21 cellular contexts compared by ENCODE assay signal in the genomic region with DNA sequence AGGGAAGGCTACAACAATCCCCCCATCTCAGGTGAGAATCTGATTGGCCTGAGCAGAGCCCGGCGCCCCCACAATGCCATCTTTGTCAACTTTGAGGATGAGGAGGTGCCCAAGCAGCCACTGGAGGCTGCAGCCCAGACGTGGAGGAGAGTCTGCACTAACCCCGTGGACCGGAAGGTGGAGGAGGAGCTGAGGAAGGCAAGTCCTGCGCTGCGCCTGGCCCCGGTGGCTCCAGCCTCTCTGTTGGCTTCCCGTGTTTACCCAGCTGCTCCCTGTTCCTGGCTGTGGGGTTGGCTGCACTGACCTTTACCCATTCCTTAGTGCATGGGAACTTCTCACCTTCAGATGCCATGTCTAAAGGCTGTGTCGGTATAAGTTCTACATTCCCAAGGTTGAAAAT. TPM values are rescaled to one million over a fixed set of nuclear protein-coding genes. Genes with fewer than 3 reads are reported as not detected.
A peak's percentile ranks its signal among the peaks of the same experiment; 100 is the strongest.
DNase-seq lines count a peak whose midpoint lies in the region; ATAC-seq, FAIRE-seq and TF ChIP-seq lines count a peak whose summit lies in the region.
"Had no signal": no experiment of that assay in that cellular context is flagged by ENCODE, and none has a peak within 500 bp of the region (broad histone marks: within the 10 kb centered on the region; RNA-seq: fewer than 3 reads in every experiment).

No MANE protein-coding gene starts in this region.

- DNase-seq in COLO668 (lab: John Stamatoyannopoulos, UW; ENCODE audit: unreplicated experiment) (peak; percentile 89), NCI-H2196 (lab: John Stamatoyannopoulos, UW; ENCODE audit: unreplicated experiment) (peak; percentile 28), astrocyte (ENCODE audit: low read depth) (no peak), kidney (no peak), LoVo (ENCODE audit: low spot score) (no peak)
- DNase-seq in stimulated activated naive B cell treated with anti-CD40 and anti-IgM and Interleukin-4, amounts not matched to agents 10 μg/mL and 1 μg/mL and 100 μg/mL, for 72 hours: no peak
- DNase-seq in activated CD8-positive, alpha-beta memory T cell treated with anti-CD3 and anti-CD28 coated beads, Interleukin-2, amount 50 U/mL, for 48 hours: no peak
- DNase-seq: activated naive CD8-positive, alpha-beta T cell treated with anti-CD3 and anti-CD28 coated beads, Interleukin-2, amount 10 ng/mL, durations not matched to agents 7 days and 5 days; effector CD8-positive, alpha-beta T cell; immature natural killer cell; lower lobe of right lung; naive B cell; NCI-H1694 treated with DMSO at 0.1 percent for 48 hours; NCI-H524; SIG-M5; stimulated activated CD4-positive, alpha-beta T cell treated with anti-CD3 and anti-CD28 coated beads, Interleukin-4, amount 100 ng/mL, for 24 hours had no signal

- no peak for TF ChIP-seq CTCF in astrocyte (IDR thresholded peaks at IDR 0.05; ENCODE audit: insufficient read depth, low read depth, low read length)
- no peak for TF ChIP-seq CTCF in kidney (IDR thresholded peaks at IDR 0.05; ENCODE audit: borderline replicate concordance, extremely low read depth, insufficient read depth)

- H3K27me3 ChIP-seq in astrocyte (ENCODE audit: insufficient read depth, low read length) (no peaks in the 10 kb centered on the region), mucosa of rectum (ENCODE audit: control insufficient read depth in 2 of 2, insufficient read depth in 2 of 2, low read length in 2 of 2) (no peaks in the 10 kb centered on the region)

- no peaks in the 10 kb centered on the region for H3K4me1 ChIP-seq in astrocyte (ENCODE audit: insufficient read depth, low read length)
- peaks cover 2 to 13% of the 10 kb centered on the region in 2 donors for H3K4me1 ChIP-seq in mucosa of rectum (ENCODE audit: control insufficient read depth in 2 of 2, insufficient read depth in 2 of 2, low read length in 2 of 2)
- H3K4me1 ChIP-seq in kidney (ENCODE audit: control insufficient read depth in 1 of 2, insufficient read depth in 1 of 2, low read depth in 1 of 2, low read length in 2 of 2): no peaks in the 10 kb centered on the region
- H3K4me1 ChIP-seq: lower lobe of right lung, parathyroid adenoma had no signal

- H2AFZ ChIP-seq in astrocyte (ENCODE audit: low read depth, low read length): no peak overlapping the region
- H2AFZ ChIP-seq: parathyroid adenoma had no signal

- H3K36me3 Mint-ChIP-seq in astrocyte (ENCODE audit: low read depth, unreplicated experiment): peaks cover 10% of the 10 kb centered on the region
- peaks cover 59 to 66% of the 10 kb centered on the region in 2 donors for H3K36me3 Mint-ChIP-seq in stimulated activated naive B cell treated with anti-CD40 and anti-IgM and Interleukin-4, amounts not matched to agents 10 μg/mL and 1 μg/mL and 100 μg/mL, for 72 hours

- H4K20me1 ChIP-seq in astrocyte (ENCODE audit: insufficient read depth, low read length): peaks cover 45% of the 10 kb centered on the region

- peaks cover 2% of the 10 kb centered on the region for H3K4me1 Mint-ChIP-seq in astrocyte (ENCODE audit: low read depth, unreplicated experiment)
- H3K4me1 Mint-ChIP-seq in stimulated activated naive B cell treated with anti-CD40 and anti-IgM and Interleukin-4, amounts not matched to agents 10 μg/mL and 1 μg/mL and 100 μg/mL, for 72 hours: no peaks in the 10 kb centered on the region
- H3K4me1 Mint-ChIP-seq: immature natural killer cell had no signal

- no peaks in the 10 kb centered on the region for H3K27me3 Mint-ChIP-seq in astrocyte (ENCODE audit: low read depth, unreplicated experiment)
- no peaks in the 10 kb centered on the region for H3K27me3 Mint-ChIP-seq in stimulated activated naive B cell treated with anti-CD40 and anti-IgM and Interleukin-4, amounts not matched to agents 10 μg/mL and 1 μg/mL and 100 μg/mL, for 72 hours
- H3K27me3 Mint-ChIP-seq: activated naive CD8-positive, alpha-beta T cell treated with anti-CD3 and anti-CD28 coated beads, Interleukin-2, amount 10 ng/mL, durations not matched to agents 7 days and 5 days; naive B cell had no signal

- H3K27ac ChIP-seq in astrocyte (ENCODE audit: low read depth, low read length) (no peak overlapping the region), mucosa of rectum (ENCODE audit: low read depth in 2 of 2, low read length in 2 of 2) (peak overlapping the region; percentile 17 to 38), kidney (ENCODE audit: low read depth in 2 of 2, low read length in 2 of 2) (no peak overlapping the region)
- H3K27ac ChIP-seq: lower lobe of right lung, parathyroid adenoma, VCaP had no signal

- H3K9me3 ChIP-seq in astrocyte (ENCODE audit: insufficient read depth, low read depth, low read length): no peaks in the 10 kb centered on the region
- no peaks in the 10 kb centered on the region for H3K9me3 ChIP-seq in mucosa of rectum (ENCODE audit: control insufficient read depth in 2 of 2, low read length in 2 of 2)
- no peaks in the 10 kb centered on the region for H3K9me3 ChIP-seq in kidney (ENCODE audit: control insufficient read depth in 1 of 2, low read length in 2 of 2)
- H3K9me3 ChIP-seq: lower lobe of right lung had no signal

- no peak overlapping the region for H3K4me2 ChIP-seq in astrocyte (ENCODE audit: low read length)

- peak overlapping the region; percentile 34 for H3K27ac Mint-ChIP-seq in astrocyte (ENCODE audit: unreplicated experiment)
- no peak overlapping the region for H3K27ac Mint-ChIP-seq in stimulated activated naive B cell treated with anti-CD40 and anti-IgM and Interleukin-4, amounts not matched to agents 10 μg/mL and 1 μg/mL and 100 μg/mL, for 72 hours
- H3K27ac Mint-ChIP-seq: activated naive CD8-positive, alpha-beta T cell treated with anti-CD3 and anti-CD28 coated beads, Interleukin-2, amount 10 ng/mL, durations not matched to agents 7 days and 5 days; immature natural killer cell; naive B cell had no signal

- intact Hi-C loops in kidney (cut with DNase I): no loop called here

- no peak for ATAC-seq in stimulated activated naive B cell treated with anti-CD40 and anti-IgM and Interleukin-4, amounts not matched to agents 10 μg/mL and 1 μg/mL and 100 μg/mL, for 72 hours (replicated peaks)
- ATAC-seq: lower lobe of right lung had no signal

- peaks cover 18% of the 10 kb centered on the region for H3K36me3 ChIP-seq in astrocyte (ENCODE audit: insufficient read depth, low read length)
- peaks cover 32 to 62% of the 10 kb centered on the region in 2 donors for H3K36me3 ChIP-seq in mucosa of rectum (ENCODE audit: control insufficient read depth in 2 of 2, insufficient read depth in 2 of 2, low read length in 2 of 2)
- H3K36me3 ChIP-seq in kidney (ENCODE audit: control insufficient read depth in 1 of 2, insufficient read depth in 2 of 2, low read length in 2 of 2): peaks cover 28 to 41% of the 10 kb centered on the region in 2 donors

- no peak overlapping the region for H3K4me3 ChIP-seq in astrocyte (ENCODE audit: insufficient read depth, low read depth, low read length)
- no peak overlapping the region for H3K4me3 ChIP-seq in mucosa of rectum (ENCODE audit: low read length in 2 of 2)
- no peak overlapping the region for H3K4me3 ChIP-seq in kidney (ENCODE audit: low read length in 2 of 2)
- H3K4me3 ChIP-seq: lower lobe of right lung had no signal

- no peaks in the 10 kb centered on the region for H3K79me2 ChIP-seq in astrocyte (ENCODE audit: insufficient read depth, low read length)
- H3K79me2 ChIP-seq: parathyroid adenoma had no signal

- no peak overlapping the region for H3K9ac ChIP-seq in astrocyte (ENCODE audit: low read length)
- H3K9ac ChIP-seq in mucosa of rectum (ENCODE audit: low read depth in 1 of 2, low read length in 2 of 2): no peak overlapping the region
- no peak overlapping the region for H3K9ac ChIP-seq in kidney (ENCODE audit: low read length in 2 of 2)
- H3K9ac ChIP-seq: parathyroid adenoma had no signal

- H3K4me3 Mint-ChIP-seq in astrocyte (ENCODE audit: unreplicated experiment): no peak overlapping the region
- H3K4me3 Mint-ChIP-seq in stimulated activated naive B cell treated with anti-CD40 and anti-IgM and Interleukin-4, amounts not matched to agents 10 μg/mL and 1 μg/mL and 100 μg/mL, for 72 hours: no peak overlapping the region
- H3K4me3 Mint-ChIP-seq: activated naive CD8-positive, alpha-beta T cell treated with anti-CD3 and anti-CD28 coated beads, Interleukin-2, amount 10 ng/mL, durations not matched to agents 7 days and 5 days; immature natural killer cell had no signal

- no peaks in the 10 kb centered on the region for H3K9me3 Mint-ChIP-seq in astrocyte (ENCODE audit: unreplicated experiment)
- no peaks in the 10 kb centered on the region for H3K9me3 Mint-ChIP-seq in stimulated activated naive B cell treated with anti-CD40 and anti-IgM and Interleukin-4, amounts not matched to agents 10 μg/mL and 1 μg/mL and 100 μg/mL, for 72 hours
- H3K9me3 Mint-ChIP-seq: activated naive CD8-positive, alpha-beta T cell treated with anti-CD3 and anti-CD28 coated beads, Interleukin-2, amount 10 ng/mL, durations not matched to agents 7 days and 5 days; immature natural killer cell; naive B cell had no signal

- no peak for FAIRE-seq in astrocyte (lab: Jason Lieb, UNC)
- no peak for FAIRE-seq in kidney (lab: Jason Lieb, UNC)
- FAIRE-seq: A204.1 had no signal

RNA-seq across cellular contexts. Expression of a gene that starts 11.0 kb away (rescaled TPM):
- total RNA-seq in astrocyte (2.3 and 3.4 TPM in 2 replicates), kidney (1.0 TPM)
- polyA plus RNA-seq in kidney (ENCODE audit: insufficient read depth, low read depth, low replicate concordance): 16.7 TPM
- total RNA-seq: skeletal muscle tissue had no signal
- polyA plus RNA-seq: immature natural killer cell had no signal

RNA-seq across cellular contexts. Expression of a gene that starts 20.0 kb away (rescaled TPM):
- total RNA-seq in astrocyte (46.4 and 49.9 TPM in 2 replicates), kidney (47.7 TPM)
- polyA plus RNA-seq in kidney (ENCODE audit: insufficient read depth, low read depth, low replicate concordance): 38.0 TPM

Comparison
In these comparisons a context has a peak if more than half of its experiments do, and no peak if none do; other contexts are left out.
1. DNase-seq: peak in COLO668 (single experiment) and NCI-H2196 (single experiment); none in astrocyte (single experiment), kidney (single experiment), LoVo (single experiment), stimulated activated naive B cell treated with anti-CD40 and anti-IgM and Interleukin-4, amounts not matched to agents 10 μg/mL and 1 μg/mL and 100 μg/mL, for 72 hours (single experiment) and activated CD8-positive, alpha-beta memory T cell treated with anti-CD3 and anti-CD28 coated beads, Interleukin-2, amount 50 U/mL, for 48 hours (single experiment).
2. H3K27ac ChIP-seq: peak in mucosa of rectum (2 of 2); none in astrocyte (single experiment) and kidney (0 of 2).